ENCODE assay signal across 21 cellular contexts in genomic region chr1:57007948-57008347, GRCh38. TPM values are rescaled to one million over a fixed set of nuclear protein-coding genes. Genes with fewer than 3 reads are reported as not detected.
A peak's percentile ranks its signal among the peaks of the same experiment; 100 is the strongest.
DNase-seq lines count a peak whose midpoint lies in the region; ATAC-seq and TF ChIP-seq lines count a peak whose summit lies in the region.
"Had no signal": no experiment of that assay in that cellular context is flagged by ENCODE, and none has a peak within 500 bp of the region (broad histone marks: within the 10 kb centered on the region; RNA-seq: fewer than 3 reads in every experiment).

No MANE protein-coding gene starts in this region.

- H3K4me3 ChIP-seq in heart right ventricle, result no peak overlapping the region
- H3K4me3 ChIP-seq in left ventricle myocardium inferior, result no peak overlapping the region
- no peak overlapping the region for H3K4me3 ChIP-seq in testis
- H3K4me3 ChIP-seq in right lobe of liver, result no peak overlapping the region
- H3K4me3 ChIP-seq: A549, BLaER1, HAP-1, SJCRH30 had no signal

- POLR2A ChIA-PET in GM10248 (lab: Yijun Ruan, JAX), result no interaction called here

- intact Hi-C loops in heart right ventricle (cut with DNase I), result no loop called here
- intact Hi-C loops in Right ventricle myocardium superior (cut with DNase I), result no loop called here
- intact Hi-C loops in left ventricle myocardium inferior (cut with micrococcal nuclease), result no loop called here
- intact Hi-C loops in testis (cut with DNase I; ENCODE audit: low total_unique reads), result no loop called here
- intact Hi-C loops in right lobe of liver (cut with DNase I), result no loop called here

- H3K36me3 ChIP-seq in heart right ventricle, result no peaks in the 10 kb centered on the region
- no peaks in the 10 kb centered on the region for H3K36me3 ChIP-seq in left ventricle myocardium inferior
- H3K36me3 ChIP-seq in testis (ENCODE audit: low read depth, missing control alignments), result no peaks in the 10 kb centered on the region
- no peaks in the 10 kb centered on the region for H3K36me3 ChIP-seq in right lobe of liver
- H3K36me3 ChIP-seq: HAP-1, SJCRH30 had no signal

- CTCF ChIA-PET in GM10248 (lab: Yijun Ruan, JAX), result interaction anchor here (0.9 to 1.1 kb wide), 2 partner anchors 10 to 18 kb away, joined by 3 to 4 read pairs; no protein-coding TSS in a partner anchor

- H3K27me3 ChIP-seq in heart right ventricle, result no peaks in the 10 kb centered on the region
- H3K27me3 ChIP-seq in left ventricle myocardium inferior (ENCODE audit: low read depth), result no peaks in the 10 kb centered on the region
- H3K27me3 ChIP-seq in testis, result no peaks in the 10 kb centered on the region
- H3K27me3 ChIP-seq in right lobe of liver, result no peaks in the 10 kb centered on the region
- H3K27me3 ChIP-seq: BLaER1, SJCRH30 had no signal

- no peaks in the 10 kb centered on the region for H3K9me3 ChIP-seq in heart right ventricle
- H3K9me3 ChIP-seq in left ventricle myocardium inferior (replicated peaks), result no peaks in the 10 kb centered on the region
- no peaks in the 10 kb centered on the region for H3K9me3 ChIP-seq in testis
- no peaks in the 10 kb centered on the region for H3K9me3 ChIP-seq in right lobe of liver
- H3K9me3 ChIP-seq: A549, BLaER1, HAP-1, SJCRH30 had no signal

- DNase-seq in heart right ventricle (no peak), Right ventricle myocardium superior (no peak), NCI-H524 (lab: John Stamatoyannopoulos, UW) (peak; percentile 88 to 93), left ventricle myocardium inferior (no peak), GM10248 (ENCODE audit: extremely low spot score) (no peak), testis (no peak), right lobe of liver (no peak)
- DNase-seq: CD4-positive, alpha-beta T cell; DND-41; Kasumi-1; NCI-H1417; NCI-H1694 treated with DMSO at 0.1 percent for 48 hours; NCI-H2081 treated with DMSO at 0.1 percent for 48 hours; NCI-H510A; NCI-H82; SJCRH30 had no signal

- WGBS in heart right ventricle, 2 donors, result 14 to 38% methylated on average over 2 of the region's 2 CpGs
- 83 to 88% methylated on average over 2 of the region's 2 CpGs for WGBS in testis, 2 donors
- WGBS in right lobe of liver (ENCODE audit: insufficient coverage, low coverage, low lambda C conversion rate, missing lambda C conversion rate), result 100% methylated on average over 1 of the region's 2 CpGs

- TF ChIP-seq CTCF in heart right ventricle (IDR thresholded peaks at IDR 0.05) (peak in 1 of 9 donors; percentile 7), left ventricle myocardium inferior (IDR thresholded peaks at IDR 0.05; ENCODE audit: borderline replicate concordance) (peak; percentile 20), GM10248 (IDR thresholded peaks at IDR 0.05; ENCODE audit: control extremely low read depth, extremely low read depth, low read depth, missing control alignments) (no peak), testis (IDR thresholded peaks at IDR 0.05) (no peak), right lobe of liver (IDR thresholded peaks at IDR 0.05) (no peak)

- H3K4me1 ChIP-seq in heart right ventricle, result peaks cover 0 to 27% (median 5%) of the 10 kb centered on the region in 9 donors
- H3K4me1 ChIP-seq in left ventricle myocardium inferior, result peaks cover 16% of the 10 kb centered on the region
- H3K4me1 ChIP-seq in testis, result no peaks in the 10 kb centered on the region
- H3K4me1 ChIP-seq in right lobe of liver, result peaks cover 0 to 16% (median 7%) of the 10 kb centered on the region in 4 donors
- H3K4me1 ChIP-seq: A549, HAP-1, SJCRH30 had no signal

- ATAC-seq in heart right ventricle (peak in 7 of 8 donors; percentile 29 to 76 (median 52)), Right ventricle myocardium superior (ENCODE audit: poor library complexity) (no peak), right lobe of liver (no peak)
- ATAC-seq: A549, Panc1 had no signal

- H3K27ac ChIP-seq in heart right ventricle (no peak overlapping the region), left ventricle myocardium inferior (replicated peaks) (no peak overlapping the region), testis (no peak overlapping the region), right lobe of liver (no peak overlapping the region)
- H3K27ac ChIP-seq: A549, BLaER1, SJCRH30 had no signal

- no peak for TF ChIP-seq POLR2A in testis (IDR thresholded peaks at IDR 0.05)
- TF ChIP-seq POLR2A in right lobe of liver (IDR thresholded peaks at IDR 0.05), result no peak

RNA-seq across cellular contexts. Expression of gene C8B, which starts 42.1 kb away (rescaled TPM):
- not detected for total RNA-seq in heart right ventricle
- not detected for polyA plus RNA-seq in heart right ventricle
- not detected for total RNA-seq in Right ventricle myocardium superior
- not detected for total RNA-seq in left ventricle myocardium inferior
- under 1 TPM; 0.25 to 0.39 TPM for total RNA-seq in testis
- polyA plus RNA-seq in testis (ENCODE audit: insufficient read depth, low read depth, low replicate concordance), result 0.59 TPM
- total RNA-seq in right lobe of liver, result 100 to 1,000 TPM; 289 to 573 (median 400) TPM
- total RNA-seq: CD4-positive, alpha-beta T cell; MCF 10A; SJCRH30 had no signal
- polyA plus RNA-seq: A549 had no signal

Comparison
In these comparisons a context has a peak if more than half of its experiments do, and no peak if none do; other contexts are left out.
1. ATAC-seq: peak in heart right ventricle (7 of 8); none in Right ventricle myocardium superior (single experiment) and right lobe of liver (0 of 4).
2. DNase-seq: peak in NCI-H524 (2 of 2); none in heart right ventricle (0 of 2), Right ventricle myocardium superior (single experiment), left ventricle myocardium inferior (single experiment), GM10248 (single experiment), testis (single experiment) and right lobe of liver (0 of 3).
3. RNA of gene C8B, which starts 42.1 kb away (total RNA-seq): 289 to 573 TPM in right lobe of liver; 0.25 to 0.39 TPM in testis, not detected in Right ventricle myocardium superior (single experiment), not detected in heart right ventricle and not detected in left ventricle myocardium inferior (single experiment); every median in the first group is over 100 times any median in the second.